Comparison of ENCODE assay signal across 17 cellular contexts in the genomic region with DNA sequence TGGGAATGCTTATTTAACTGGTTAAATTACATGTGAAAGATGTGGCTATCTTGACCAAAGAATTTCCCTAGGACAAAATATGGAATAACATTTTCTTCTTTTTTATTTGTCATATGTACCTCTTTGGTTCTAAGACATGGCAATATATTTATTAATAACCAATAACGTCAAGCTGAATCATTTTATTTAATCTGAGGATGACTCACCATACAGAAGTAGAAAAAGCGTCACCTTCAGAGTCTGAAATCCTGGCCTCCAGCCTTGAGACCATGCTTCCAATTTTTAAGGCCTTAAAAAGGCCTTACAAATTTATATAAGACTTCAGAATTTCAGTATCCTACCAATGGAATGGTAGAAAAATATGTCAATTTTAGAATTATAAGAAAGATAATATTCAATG.
A peak's percentile ranks its signal among the peaks of the same experiment; 100 is the strongest.
DNase-seq lines count a peak whose midpoint lies in the region; ATAC-seq and TF ChIP-seq lines count a peak whose summit lies in the region.
"Had no signal": no experiment of that assay in that cellular context is flagged by ENCODE, and none has a peak within 500 bp of the region (broad histone marks: within the 10 kb centered on the region; RNA-seq: fewer than 3 reads in every experiment).

No MANE protein-coding gene starts in this region.

- H3K9me3 ChIP-seq in breast epithelium = no peaks in the 10 kb centered on the region
- H3K9me3 ChIP-seq in RWPE2 (ENCODE audit: severe bottlenecking) = no peaks in the 10 kb centered on the region
- no peaks in the 10 kb centered on the region for H3K9me3 ChIP-seq in smooth muscle cell (replicated peaks; ENCODE audit: low read depth)

- no peak overlapping the region for H3K27ac ChIP-seq in breast epithelium
- peak overlapping the region; percentile 96 for H3K27ac ChIP-seq in RWPE2 (ENCODE audit: poor library complexity, severe bottlenecking)
- peak overlapping the region; percentile 73 for H3K27ac ChIP-seq in smooth muscle cell (ENCODE audit: low read depth)

- H3K4me1 ChIP-seq in breast epithelium (no peaks in the 10 kb centered on the region), RWPE2 (ENCODE audit: insufficient read depth, poor library complexity, severe bottlenecking) (peaks cover 25% of the 10 kb centered on the region), smooth muscle cell (ENCODE audit: low read depth) (no peaks in the 10 kb centered on the region)

- intact Hi-C loops in MCF 10A (cut with micrococcal nuclease) = no loop called here
- intact Hi-C loops in breast epithelium (cut with DNase I; ENCODE audit: low total_unique reads) = no loop called here

- no peaks in the 10 kb centered on the region for H3F3A ChIP-seq in smooth muscle cell (ENCODE audit: low read depth)

- no peaks in the 10 kb centered on the region for H4K20me1 ChIP-seq in smooth muscle cell (ENCODE audit: low read depth)

- no peaks in the 10 kb centered on the region for H3K79me2 ChIP-seq in smooth muscle cell (ENCODE audit: low read depth)

- BruUV-seq in MCF 10A (replicated peaks; lab: Mats Ljungman, UMichigan) = no TSS peak

- TF ChIP-seq POLR2A in breast epithelium (IDR thresholded peaks at IDR 0.05) = no peak

- H3K36me3 ChIP-seq in breast epithelium = no peaks in the 10 kb centered on the region
- H3K36me3 ChIP-seq in RWPE2 (ENCODE audit: low read depth) = no peaks in the 10 kb centered on the region
- no peaks in the 10 kb centered on the region for H3K36me3 ChIP-seq in smooth muscle cell (ENCODE audit: low read depth)

- H3K4me3 ChIP-seq in breast epithelium = no peak overlapping the region
- H3K4me3 ChIP-seq in RWPE2 (ENCODE audit: severe bottlenecking) = no peak overlapping the region
- no peak overlapping the region for H3K4me3 ChIP-seq in epithelial cell of esophagus (ENCODE audit: low read length)
- H3K4me3 ChIP-seq in smooth muscle cell = no peak overlapping the region
- H3K4me3 ChIP-seq: GM12878, GM23338 had no signal

- peak; percentile 3 for DNase-seq in MCF 10A (ENCODE audit: unreplicated experiment)
- DNase-seq in breast epithelium (ENCODE audit: low spot score in 2 of 2) = no peak
- no peak for DNase-seq in RWPE2 (ENCODE audit: low spot score)
- peak; percentile 75 for DNase-seq in epithelial cell of esophagus (ENCODE audit: low read depth)
- no peak for DNase-seq in smooth muscle cell (lab: John Stamatoyannopoulos, UW; ENCODE audit: unreplicated experiment)
- DNase-seq in activated naive CD4-positive, alpha-beta T cell treated with anti-CD3 and anti-CD28 coated beads, Interleukin-2, amount 50 U/mL, for 16 hours = no peak
- DNase-seq in medulla oblongata (ENCODE audit: extremely low spot score) = no peak
- no peak for DNase-seq in NCI-H1048 (lab: John Stamatoyannopoulos, UW)
- DNase-seq: C1 segment of cervical spinal cord; Calu3; CD4-positive, alpha-beta T cell; DMS 273 treated with DMSO at 0.1 percent for 48 hours; H7 had no signal

- no peaks in the 10 kb centered on the region for H3K36me3 Mint-ChIP-seq in MCF 10A (ENCODE audit: insufficient read depth, unreplicated experiment)

- no peak overlapping the region for H3K4me3 Mint-ChIP-seq in MCF 10A (ENCODE audit: unreplicated experiment)
- H3K4me3 Mint-ChIP-seq: B cell; CD4-positive, alpha-beta T cell; GM23338 had no signal

- 57% methylated on average over 2 of the region's 2 CpGs for WGBS in smooth muscle cell (ENCODE audit: low lambda C conversion rate)

- H3K9me3 Mint-ChIP-seq in MCF 10A (ENCODE audit: unreplicated experiment) = no peaks in the 10 kb centered on the region
- H3K9me3 Mint-ChIP-seq: GM23338 had no signal

- no peak for TF ChIP-seq CTCF in MCF 10A (IDR thresholded peaks at IDR 0.05; ENCODE audit: unreplicated experiment)
- TF ChIP-seq CTCF in breast epithelium (IDR thresholded peaks at IDR 0.05) = no peak
- TF ChIP-seq CTCF in RWPE2 (IDR thresholded peaks at IDR 0.05; ENCODE audit: poor library complexity, severe bottlenecking) = no peak
- no peak for TF ChIP-seq CTCF in epithelial cell of esophagus (IDR thresholded peaks at IDR 0.05; ENCODE audit: insufficient read depth, low read depth, low read length, missing control alignments)
- TF ChIP-seq CTCF in smooth muscle cell (IDR thresholded peaks at IDR 0.05; ENCODE audit: borderline replicate concordance, insufficient read depth, poor library complexity, severe bottlenecking) = no peak

- no peak overlapping the region for H2AFZ ChIP-seq in smooth muscle cell (ENCODE audit: low read depth)
- H2AFZ ChIP-seq: GM23338 had no signal

- no peak overlapping the region for H3K4me2 ChIP-seq in smooth muscle cell
- H3K4me2 ChIP-seq: GM23338 had no signal

- H3K4me1 Mint-ChIP-seq in MCF 10A (ENCODE audit: insufficient read depth, unreplicated experiment) = peaks cover 12% of the 10 kb centered on the region
- H3K4me1 Mint-ChIP-seq: B cell had no signal

- H3K27ac Mint-ChIP-seq in MCF 10A (ENCODE audit: low read depth, unreplicated experiment) = peak overlapping the region; percentile 43
- H3K27ac Mint-ChIP-seq: B cell; CD4-positive, alpha-beta T cell; GM23338 had no signal

- H3K27me3 Mint-ChIP-seq in MCF 10A (ENCODE audit: insufficient read depth, unreplicated experiment) = no peaks in the 10 kb centered on the region
- H3K27me3 Mint-ChIP-seq: B cell; CD4-positive, alpha-beta T cell had no signal

- POLR2A ChIA-PET in MCF 10A (lab: Yijun Ruan, JAX) = interaction anchor here (1.0 kb wide), 2 partner anchors 31 to 40 kb away, joined by 3 read pairs; no protein-coding TSS in a partner anchor

- peak; percentile 55 for ATAC-seq in RWPE2 (ENCODE audit: low read depth)
- ATAC-seq: GM12878, GM23338, HepG2 had no signal

- peak overlapping the region; percentile 26 for H3K9ac ChIP-seq in smooth muscle cell (ENCODE audit: low read depth)

- H3K27me3 ChIP-seq in breast epithelium = peaks cover 0 to 19% of the 10 kb centered on the region in 2 donors
- no peaks in the 10 kb centered on the region for H3K27me3 ChIP-seq in RWPE2 (ENCODE audit: insufficient read depth, poor library complexity, severe bottlenecking)
- no peaks in the 10 kb centered on the region for H3K27me3 ChIP-seq in smooth muscle cell (ENCODE audit: low read depth)

- CTCF ChIA-PET in MCF 10A (lab: Yijun Ruan, JAX) = no interaction called here

Comparison
In these comparisons a context has a peak if more than half of its experiments do, and no peak if none do; other contexts are left out.
1. DNase-seq: peak in MCF 10A (single experiment) and epithelial cell of esophagus (single experiment); none in breast epithelium (0 of 2), RWPE2 (single experiment), smooth muscle cell (single experiment), activated naive CD4-positive, alpha-beta T cell treated with anti-CD3 and anti-CD28 coated beads, Interleukin-2, amount 50 U/mL, for 16 hours (single experiment), medulla oblongata (single experiment) and NCI-H1048 (single experiment).
2. H3K27ac ChIP-seq: peak in RWPE2 (single experiment) and smooth muscle cell (single experiment); none in breast epithelium (0 of 2).